Comparison of ENCODE assay signal across 11 cellular contexts in the genomic region with DNA sequence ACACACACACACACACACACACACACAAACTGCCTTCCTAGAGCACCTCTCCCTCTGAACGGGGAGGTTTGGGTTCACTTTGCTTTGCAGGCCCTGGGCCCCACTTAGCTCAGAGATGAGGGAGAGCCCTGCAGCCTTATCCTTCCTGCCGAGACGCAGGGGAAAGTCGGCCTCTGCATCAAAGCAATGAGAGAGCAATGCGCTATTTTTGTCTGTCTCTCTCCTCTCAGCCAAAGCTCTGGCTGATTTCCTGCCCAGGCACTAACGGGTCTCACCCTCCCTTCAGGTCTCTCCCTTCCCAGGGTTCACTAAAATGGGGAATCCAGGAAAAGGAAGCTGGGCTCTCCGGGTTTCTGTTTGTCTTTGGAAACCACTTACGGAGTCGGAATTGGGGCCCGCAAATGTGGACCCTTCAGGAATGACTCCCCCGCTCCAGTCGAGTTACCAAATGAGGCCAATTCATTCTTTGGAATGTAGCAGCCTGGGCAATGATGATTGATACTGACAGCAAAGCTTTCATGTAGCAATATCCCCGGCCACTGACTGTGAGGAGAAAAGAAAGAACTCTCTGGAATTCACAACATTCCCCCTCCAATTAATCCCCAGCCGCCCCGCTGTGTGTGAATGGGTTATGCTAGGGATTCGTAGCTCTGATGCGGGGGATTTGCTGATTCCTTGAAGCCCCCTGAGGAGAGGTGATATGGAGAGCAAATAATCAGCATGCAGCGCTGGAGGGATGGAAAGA.
A peak's percentile ranks its signal among the peaks of the same experiment; 100 is the strongest.
DNase-seq lines count a peak whose midpoint lies in the region; ATAC-seq and TF ChIP-seq lines count a peak whose summit lies in the region.
"Had no signal": no experiment of that assay in that cellular context is flagged by ENCODE, and none has a peak within 500 bp of the region (broad histone marks: within the 10 kb centered on the region; RNA-seq: fewer than 3 reads in every experiment).

No MANE protein-coding gene starts in this region.

- H3K4me3 ChIP-seq in heart right ventricle, result peak overlapping the region in 1 of 10 donors; percentile 3
- no peak overlapping the region for H3K4me3 ChIP-seq in SJCRH30
- no peak overlapping the region for H3K4me3 ChIP-seq in colonic mucosa

- ATAC-seq in heart right ventricle, result peak; percentile 57 to 93 (median 88)
- peak; percentile 70 for ATAC-seq in omental fat pad (ENCODE audit: low FRiP score)
- no peak for ATAC-seq in GM19452 (IDR thresholded peaks at IDR 0.05; ENCODE audit: unreplicated experiment)
- ATAC-seq: HCT116 had no signal

- H3K9ac ChIP-seq in colonic mucosa (ENCODE audit: low read depth in 2 of 2, low read length in 2 of 2), result no peak overlapping the region

- intact Hi-C loops in heart right ventricle (cut with DNase I) (loop anchor here in 1 of 10 donors (10.0 kb wide), 1 partner anchor 59 kb away; a partner anchor contains a TSS), colonic mucosa (cut with DNase I) (no loop called here)

- WGBS in heart right ventricle, 2 donors, result 36 to 38% methylated on average over 18 of the region's 18 CpGs

- TF ChIP-seq CTCF in heart right ventricle (IDR thresholded peaks at IDR 0.05), result no peak
- TF ChIP-seq CTCF in omental fat pad (IDR thresholded peaks at IDR 0.05), result no peak
- TF ChIP-seq CTCF in colonic mucosa (IDR thresholded peaks at IDR 0.05), result no peak

- H3K36me3 ChIP-seq in heart right ventricle, result no peaks in the 10 kb centered on the region
- H3K36me3 ChIP-seq in SJCRH30, result no peaks in the 10 kb centered on the region
- H3K36me3 ChIP-seq in colonic mucosa, result no peaks in the 10 kb centered on the region

- DNase-seq in EH (ENCODE audit: low read depth) (peak; percentile 12), heart right ventricle (peak in 1 of 2 donors; percentile 57), omental fat pad (ENCODE audit: low spot score) (no peak), SJCRH30 (no peak), colonic mucosa (no peak), SHP77 treated with DMSO at 0.1 percent for 48 hours (lab: John Stamatoyannopoulos, UW) (no peak)
- DNase-seq: NCI-H2081 treated with DMSO at 0.1 percent for 48 hours had no signal

- H3K4me1 ChIP-seq in heart right ventricle, result peaks cover 10 to 30% (median 24%) of the 10 kb centered on the region in 9 donors
- no peaks in the 10 kb centered on the region for H3K4me1 ChIP-seq in SJCRH30
- no peaks in the 10 kb centered on the region for H3K4me1 ChIP-seq in colonic mucosa

- no peaks in the 10 kb centered on the region for H3K27me3 ChIP-seq in heart right ventricle
- H3K27me3 ChIP-seq in SJCRH30, result no peaks in the 10 kb centered on the region
- H3K27me3 ChIP-seq in colonic mucosa, result no peaks in the 10 kb centered on the region

- H3K27ac ChIP-seq in angular gyrus (ENCODE audit: low read depth, low read length) (peak overlapping the region; percentile 16), heart right ventricle (peak overlapping the region in 4 of 10 donors; percentile 46 to 56 (median 54)), SJCRH30 (no peak overlapping the region), colonic mucosa (no peak overlapping the region)

- H3K9me3 ChIP-seq in heart right ventricle (no peaks in the 10 kb centered on the region), SJCRH30 (replicated peaks) (no peaks in the 10 kb centered on the region), colonic mucosa (no peaks in the 10 kb centered on the region)
- H3K9me3 ChIP-seq: Caco-2 had no signal
